ENCODE assay signal across 8 cellular contexts in the genomic region with DNA sequence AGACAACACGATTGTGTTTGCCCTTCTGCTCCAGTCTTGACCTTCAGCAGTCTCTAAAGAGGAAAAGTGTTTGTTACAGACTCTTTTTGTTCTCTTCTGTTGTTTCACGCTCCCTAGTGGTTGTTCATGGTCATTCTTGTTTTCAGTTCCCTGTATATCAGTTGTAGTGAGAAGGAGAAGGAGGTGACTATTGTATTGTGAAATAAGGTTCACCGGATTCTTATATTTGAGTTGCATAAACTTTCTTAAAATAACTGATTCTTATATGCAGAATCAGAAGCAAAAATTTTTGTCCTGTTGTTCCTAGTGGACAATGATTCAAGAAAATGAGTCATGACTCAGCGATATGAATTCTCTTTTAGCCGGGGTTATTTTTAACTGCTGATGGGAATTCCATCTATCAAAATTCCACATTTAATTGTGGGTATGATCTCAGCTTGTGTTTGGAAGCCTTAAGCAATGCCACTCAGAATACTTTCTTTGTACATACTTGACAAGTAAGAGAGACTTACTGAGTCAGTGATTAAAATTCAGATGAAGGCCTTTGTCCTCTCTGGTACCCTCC.
DNase-seq lines count a peak whose midpoint lies in the region; ATAC-seq and TF ChIP-seq lines count a peak whose summit lies in the region.

No MANE protein-coding gene starts in this region.

- peak overlapping the region; percentile 5; the same call in 1 of the 2 replicates for H3K9ac ChIP-seq in HUES64 (ENCODE audit: low read depth, low read length)

- H3K36me3 Mint-ChIP-seq in WTC11, result no peaks in the 10 kb centered on the region
- no peaks in the 10 kb centered on the region for H3K36me3 Mint-ChIP-seq in naive thymus-derived CD8-positive, alpha-beta T cell

- CTCF ChIA-PET in WTC11 (lab: Charles Lee), result interaction anchor here (0.5 to 3.4 kb wide), 10 partner anchors 9 to 313 kb away, joined by 3 to 14 read pairs (median 4); no protein-coding TSS in a partner anchor

- H3K27me3 Mint-ChIP-seq in WTC11 (ENCODE audit: low read depth), result no peaks in the 10 kb centered on the region
- peaks cover 0 to 3% (median 0%) of the 10 kb centered on the region in 5 donors for H3K27me3 Mint-ChIP-seq in naive thymus-derived CD8-positive, alpha-beta T cell

- H3K4me1 Mint-ChIP-seq in WTC11, result peaks cover 54% of the 10 kb centered on the region
- H3K4me1 Mint-ChIP-seq in naive thymus-derived CD8-positive, alpha-beta T cell, result no peaks in the 10 kb centered on the region

- H3K4me1 ChIP-seq in HUES64 (ENCODE audit: insufficient read depth, low read length), result peaks cover 61% of the 10 kb centered on the region
- H3K4me1 ChIP-seq in right cardiac atrium (ENCODE audit: control insufficient read depth, insufficient read depth, low read length), result peaks cover 4% of the 10 kb centered on the region

- peak; percentile 62 for ATAC-seq in WTC11
- peak; percentile 74 to 78 for ATAC-seq in right cardiac atrium
- ATAC-seq in GM18867 (IDR thresholded peaks at IDR 0.05; ENCODE audit: unreplicated experiment), result no peak
- no peak for ATAC-seq in naive thymus-derived CD8-positive, alpha-beta T cell

- H3K9me3 Mint-ChIP-seq in WTC11, result no peaks in the 10 kb centered on the region; the same call in 1 of the 2 replicates
- no peaks in the 10 kb centered on the region for H3K9me3 Mint-ChIP-seq in naive thymus-derived CD8-positive, alpha-beta T cell

- H3K27ac ChIP-seq in HUES64 (ENCODE audit: low read depth, low read length), result peak overlapping the region; percentile 37
- H3K27ac ChIP-seq in right cardiac atrium (ENCODE audit: low read length), result peak overlapping the region; percentile 81
- H3K27ac ChIP-seq in skin epidermis, result peak overlapping the region in 14 of 21 experiments; percentile 15 to 69 (median 54)

- H3K36me3 ChIP-seq in HUES64 (ENCODE audit: insufficient read depth, low read length), result no peaks in the 10 kb centered on the region

- WGBS in HUES64, result 34% methylated on average over 3 of the region's 5 CpGs
- WGBS in right cardiac atrium, result 16% methylated on average over 5 of the region's 5 CpGs

- H3K27ac Mint-ChIP-seq in WTC11, result peak overlapping the region; percentile 76
- H3K27ac Mint-ChIP-seq in naive thymus-derived CD8-positive, alpha-beta T cell, result no peak overlapping the region

- H3K4me3 Mint-ChIP-seq in WTC11, result peak overlapping the region; percentile 42
- H3K4me3 Mint-ChIP-seq in naive thymus-derived CD8-positive, alpha-beta T cell, result no peak overlapping the region

- H3K9me3 ChIP-seq in HUES64 (ENCODE audit: insufficient read depth, low read depth, low read length), result 0 out of 2 replicates have a peak, but pooled peaks cover 4% of the 10 kb centered on the region
- no peaks in the 10 kb centered on the region for H3K9me3 ChIP-seq in right cardiac atrium (ENCODE audit: control insufficient read depth, low read length)

- 0 out of 2 replicates have a peak, but pooled peaks have one; percentile 29 for TF ChIP-seq CTCF in GM12875 (IDR thresholded peaks at IDR 0.05; ENCODE audit: borderline replicate concordance, insufficient read depth, low read depth, low read length)
- 0 out of 2 replicates have a peak, but pooled peaks have one; percentile 19 for TF ChIP-seq CTCF in WTC11 (IDR thresholded peaks at IDR 0.05)

- no peaks in the 10 kb centered on the region for H3K27me3 ChIP-seq in HUES64 (ENCODE audit: insufficient read depth, low read length)
- no peaks in the 10 kb centered on the region for H3K27me3 ChIP-seq in right cardiac atrium (ENCODE audit: control insufficient read depth, insufficient read depth)

- POLR2A ChIA-PET in WTC11 (lab: Charles Lee), result no interaction called here
- POLR2A ChIA-PET in naive thymus-derived CD8-positive, alpha-beta T cell (lab: Charles Lee), result no interaction called here

- intact Hi-C loops in right cardiac atrium (cut with DNase I), result no loop called here

- DNase-seq in WTC11 (ENCODE audit: low spot score) (no peak), right cardiac atrium (no peak), KG1 (lab: John Stamatoyannopoulos, UW) (no peak)
- DNase-seq in naive thymus-derived CD8-positive, alpha-beta T cell, result no peak

- H3K4me3 ChIP-seq in GM12875 (ENCODE audit: low read depth, low read length) (no peak overlapping the region), HUES64 (ENCODE audit: low read length) (0 out of 2 replicates have a peak overlapping the region, but pooled peaks have one; percentile 0), right cardiac atrium (ENCODE audit: low read length) (no peak overlapping the region), skin epidermis (no peak overlapping the region)

TF ChIP-seq in WTC11, 78 proteins besides CTCF, POLR2A, EP300 and RAD21:
- TF ChIP-seq, protein P1, sequence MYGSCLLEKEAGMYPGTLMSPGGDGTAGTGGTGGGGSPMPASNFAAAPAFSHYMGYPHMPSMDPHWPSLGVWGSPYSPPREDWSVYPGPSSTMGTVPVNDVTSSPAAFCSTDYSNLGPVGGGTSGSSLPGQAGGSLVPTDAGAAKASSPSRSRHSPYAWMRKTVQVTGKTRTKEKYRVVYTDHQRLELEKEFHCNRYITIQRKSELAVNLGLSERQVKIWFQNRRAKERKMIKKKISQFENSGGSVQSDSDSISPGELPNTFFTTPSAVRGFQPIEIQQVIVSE (CRISPR knock-in tag; IDR thresholded peaks at IDR 0.05; ENCODE audit: borderline replicate concordance), result no peak
- TF ChIP-seq OVOL2 (CRISPR knock-in tag; IDR thresholded peaks at IDR 0.05; ENCODE audit: borderline replicate concordance), result no peak
- no peak for TF ChIP-seq NR3C1 (CRISPR knock-in tag; conservative IDR thresholded peaks at IDR 0.05; ENCODE audit: low read depth)
- TF ChIP-seq, protein P2, sequence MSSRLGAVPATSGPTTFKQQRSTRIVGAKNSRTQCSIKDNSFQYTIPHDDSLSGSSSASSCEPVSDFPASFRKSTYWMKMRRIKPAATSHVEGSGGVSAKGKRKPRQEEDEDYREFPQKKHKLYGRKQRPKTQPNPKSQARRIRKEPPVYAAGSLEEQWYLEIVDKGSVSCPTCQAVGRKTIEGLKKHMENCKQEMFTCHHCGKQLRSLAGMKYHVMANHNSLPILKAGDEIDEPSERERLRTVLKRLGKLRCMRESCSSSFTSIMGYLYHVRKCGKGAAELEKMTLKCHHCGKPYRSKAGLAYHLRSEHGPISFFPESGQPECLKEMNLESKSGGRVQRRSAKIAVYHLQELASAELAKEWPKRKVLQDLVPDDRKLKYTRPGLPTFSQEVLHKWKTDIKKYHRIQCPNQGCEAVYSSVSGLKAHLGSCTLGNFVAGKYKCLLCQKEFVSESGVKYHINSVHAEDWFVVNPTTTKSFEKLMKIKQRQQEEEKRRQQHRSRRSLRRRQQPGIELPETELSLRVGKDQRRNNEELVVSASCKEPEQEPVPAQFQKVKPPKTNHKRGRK (CRISPR knock-in tag; IDR thresholded peaks at IDR 0.05; ENCODE audit: borderline replicate concordance), result no peak
- no peak for TF ChIP-seq GTF2I (CRISPR knock-in tag; conservative IDR thresholded peaks at IDR 0.05)
- no peak for TF ChIP-seq ZNF671 (CRISPR knock-in tag; IDR thresholded peaks at IDR 0.05)
- TF ChIP-seq GABPB1 (CRISPR knock-in tag; IDR thresholded peaks at IDR 0.05), result no peak
TF ChIP-seq in WTC11: peak in this region for 0.

Comparison
In these comparisons a context has a peak if more than half of its experiments do, and no peak if none do; other contexts are left out.
1. ATAC-seq: peak in WTC11 (single experiment) and right cardiac atrium (2 of 2); none in GM18867 (single experiment) and naive thymus-derived CD8-positive, alpha-beta T cell (0 of 2).
2. Peak in every context shown above with its lines, with median percentiles within 50 percentile points of each other: H3K27ac ChIP-seq.